ENCODE assay signal across 1 cellular context in the genomic region with DNA sequence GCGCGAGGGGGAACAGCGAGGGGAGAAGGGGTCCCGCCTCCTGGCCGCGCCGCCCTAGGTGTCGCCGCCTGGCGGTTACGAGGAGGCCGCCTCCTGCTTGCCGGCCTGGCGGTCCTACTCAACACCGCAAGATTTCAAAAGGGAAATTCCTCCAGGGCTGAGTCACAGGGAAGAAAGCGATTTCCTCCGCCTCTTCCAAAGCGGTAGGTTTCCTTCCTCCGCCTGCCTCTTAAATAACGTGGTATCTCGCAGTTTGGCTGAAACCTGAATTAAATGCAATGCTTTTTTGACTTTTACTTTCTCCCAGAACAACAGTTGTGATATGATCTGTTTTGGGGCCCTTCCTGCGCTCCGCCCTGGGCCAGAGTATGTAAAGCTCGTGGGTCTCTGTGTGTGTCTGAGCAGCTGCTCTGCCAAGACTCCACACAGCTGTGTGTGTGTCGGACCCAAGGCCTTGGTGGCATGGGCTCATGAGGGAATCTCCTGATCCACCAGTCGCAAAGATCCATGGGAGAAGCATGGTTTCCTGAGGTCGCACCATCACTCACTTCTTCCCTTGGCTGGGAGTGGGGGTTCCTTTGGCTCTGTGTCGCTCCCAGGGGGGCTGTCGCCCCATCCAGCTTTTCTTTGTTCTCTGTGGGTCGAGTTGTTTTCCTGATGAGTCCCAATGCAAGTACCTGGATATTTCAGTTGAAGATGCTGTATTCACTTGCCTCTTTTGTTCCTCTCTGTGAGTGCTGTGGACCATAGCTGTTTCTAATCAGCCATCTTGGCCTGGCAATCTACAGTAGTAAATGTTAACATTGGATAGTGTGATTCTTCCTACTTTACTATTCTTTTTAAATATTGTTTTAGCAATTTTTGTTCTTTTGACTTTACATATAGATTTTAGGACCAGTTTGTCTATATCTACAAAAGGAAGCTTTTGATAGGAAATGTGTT.
TF ChIP-seq lines count a peak whose summit lies in the region.

No MANE protein-coding gene starts in this region.

TF ChIP-seq in HepG2, 621 proteins besides CTCF, POLR2A, EP300 and RAD21 (continued from another document):
- TF ChIP-seq, protein P1, sequence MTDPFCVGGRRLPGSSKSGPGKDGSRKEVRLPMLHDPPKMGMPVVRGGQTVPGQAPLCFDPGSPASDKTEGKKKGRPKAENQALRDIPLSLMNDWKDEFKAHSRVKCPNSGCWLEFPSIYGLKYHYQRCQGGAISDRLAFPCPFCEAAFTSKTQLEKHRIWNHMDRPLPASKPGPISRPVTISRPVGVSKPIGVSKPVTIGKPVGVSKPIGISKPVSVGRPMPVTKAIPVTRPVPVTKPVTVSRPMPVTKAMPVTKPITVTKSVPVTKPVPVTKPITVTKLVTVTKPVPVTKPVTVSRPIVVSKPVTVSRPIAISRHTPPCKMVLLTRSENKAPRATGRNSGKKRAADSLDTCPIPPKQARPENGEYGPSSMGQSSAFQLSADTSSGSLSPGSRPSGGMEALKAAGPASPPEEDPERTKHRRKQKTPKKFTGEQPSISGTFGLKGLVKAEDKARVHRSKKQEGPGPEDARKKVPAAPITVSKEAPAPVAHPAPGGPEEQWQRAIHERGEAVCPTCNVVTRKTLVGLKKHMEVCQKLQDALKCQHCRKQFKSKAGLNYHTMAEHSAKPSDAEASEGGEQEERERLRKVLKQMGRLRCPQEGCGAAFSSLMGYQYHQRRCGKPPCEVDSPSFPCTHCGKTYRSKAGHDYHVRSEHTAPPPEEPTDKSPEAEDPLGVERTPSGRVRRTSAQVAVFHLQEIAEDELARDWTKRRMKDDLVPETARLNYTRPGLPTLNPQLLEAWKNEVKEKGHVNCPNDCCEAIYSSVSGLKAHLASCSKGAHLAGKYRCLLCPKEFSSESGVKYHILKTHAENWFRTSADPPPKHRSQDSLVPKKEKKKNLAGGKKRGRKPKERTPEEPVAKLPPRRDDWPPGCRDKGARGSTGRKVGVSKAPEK (CRISPR knock-in tag; IDR thresholded peaks at IDR 0.05; ENCODE audit: borderline replicate concordance) = no peak
- TF ChIP-seq ZNF615 (CRISPR knock-in tag; IDR thresholded peaks at IDR 0.05; ENCODE audit: borderline replicate concordance) (no peak), ATRX (CRISPR knock-in tag; IDR thresholded peaks at IDR 0.05; ENCODE audit: borderline replicate concordance) (no peak), ZNF761 (CRISPR knock-in tag; conservative IDR thresholded peaks at IDR 0.05) (no peak), SIN3B (IDR thresholded peaks at IDR 0.05; ENCODE audit: low read length) (no peak), ZNF180 (CRISPR knock-in tag; IDR thresholded peaks at IDR 0.05; ENCODE audit: borderline replicate concordance, low read depth) (no peak), TP53 (CRISPR knock-in tag; conservative IDR thresholded peaks at IDR 0.05) (no peak), SOX6 (IDR thresholded peaks at IDR 0.05) (no peak), SOX6 (CRISPR knock-in tag; IDR thresholded peaks at IDR 0.05) (peak; percentile 11; the same call in 1 of the 2 replicates), ZNF510 (CRISPR knock-in tag; IDR thresholded peaks at IDR 0.05; ENCODE audit: low read depth) (no peak), KMT2B (CRISPR knock-in tag; IDR thresholded peaks at IDR 0.05) (no peak), ZNF12 (CRISPR knock-in tag; IDR thresholded peaks at IDR 0.05) (no peak), THAP11 (CRISPR knock-in tag; IDR thresholded peaks at IDR 0.05) (no peak), NBN (conservative IDR thresholded peaks at IDR 0.05) (no peak), TBL1XR1 (IDR thresholded peaks at IDR 0.05; ENCODE audit: borderline replicate concordance, low read length, partially characterized antibody) (no peak), KDM2A (CRISPR knock-in tag; IDR thresholded peaks at IDR 0.05; ENCODE audit: borderline replicate concordance, low read depth) (peak; percentile 75; the same call in 1 of the 2 replicates), ZNF841 (CRISPR knock-in tag; IDR thresholded peaks at IDR 0.05; ENCODE audit: borderline replicate concordance) (no peak), ZNF460 (CRISPR knock-in tag; IDR thresholded peaks at IDR 0.05; ENCODE audit: borderline replicate concordance) (no peak)
TF ChIP-seq in HepG2: peak in this region for 11.
